Comparison of ENCODE assay signal across 27 cellular contexts in the genomic region with DNA sequence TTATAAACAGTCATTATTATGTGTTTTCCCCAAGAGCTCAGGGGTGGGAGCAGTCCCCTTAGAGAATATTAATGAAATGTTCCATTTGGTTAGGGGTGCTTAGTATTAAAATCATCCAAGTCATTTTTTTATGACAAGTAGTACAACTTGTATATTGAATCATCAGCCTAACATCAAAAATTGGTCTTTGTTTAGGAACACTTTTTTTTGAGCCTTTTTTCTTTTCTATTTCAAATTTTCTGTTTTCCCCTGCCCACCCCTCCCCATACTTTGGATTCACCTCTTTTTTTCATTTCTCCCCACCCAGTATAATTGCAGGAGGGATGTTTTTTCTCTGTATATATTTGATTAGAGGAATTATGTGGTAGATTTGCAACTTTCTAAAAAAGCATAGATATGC.
"Had no signal": no experiment of that assay in that cellular context is flagged by ENCODE, and none has a peak within 500 bp of the region (broad histone marks: within the 10 kb centered on the region; RNA-seq: fewer than 3 reads in every experiment).

No MANE protein-coding gene starts in this region.

- H3K4me1 Mint-ChIP-seq: brain had no signal

- H3K27me3 Mint-ChIP-seq: activated CD4-positive, alpha-beta T cell treated with anti-CD3 and anti-CD28 coated beads, Interleukin-2, amount 10 ng/mL, durations not matched to agents 24 days and 14 days; brain had no signal

- H3K27ac Mint-ChIP-seq: activated CD4-positive, alpha-beta T cell treated with anti-CD3 and anti-CD28 coated beads, Interleukin-2, amount 10 ng/mL, durations not matched to agents 24 days and 14 days had no signal

- H3K9me3 Mint-ChIP-seq: activated CD4-positive, alpha-beta T cell treated with anti-CD3 and anti-CD28 coated beads, Interleukin-2, amount 10 ng/mL, durations not matched to agents 24 days and 14 days; brain had no signal

- ATAC-seq: Panc1 had no signal

- DNase-seq: activated CD4-positive, alpha-beta T cell treated with anti-CD3 and anti-CD28 coated beads for 1 hour; activated CD4-positive, alpha-beta T cell treated with anti-CD3 and anti-CD28 coated beads, Interleukin-2, amount 10 ng/mL, durations not matched to agents 24 days and 14 days; activated CD4-positive, alpha-beta T cell treated with anti-CD3 and anti-CD28 coated beads, Interleukin-2, amount 50 U/mL, for 48 hours; activated CD4-positive, CD25-positive, alpha-beta regulatory T cell; activated effector memory CD4-positive, alpha-beta T cell treated with Interleukin-2 at 50 U/mL for 16 hours; activated naive CD4-positive, alpha-beta T cell treated with anti-CD3 and anti-CD28 coated beads, Interleukin-2, amount 50 U/mL, for 16 hours; anterior cingulate cortex; caudate nucleus; cerebellar nuclear complex; cortex of kidney; Kasumi-1; KBM-7; MG63; NCI-H1048; NCI-H1105 treated with DMSO at 0.1 percent for 48 hours; NCI-H1436; NCI-H1694; NCI-H1930; NCI-H2081 treated with DMSO at 0.1 percent for 48 hours; NCI-H345; NCI-H524 treated with DMSO at 0.1 percent for 48 hours; SHP77; SJCRH30; T1000; WERI-Rb-1 had no signal

- H3K4me3 Mint-ChIP-seq: activated CD4-positive, alpha-beta T cell treated with anti-CD3 and anti-CD28 coated beads, Interleukin-2, amount 10 ng/mL, durations not matched to agents 24 days and 14 days; brain had no signal
